8 cellular contexts compared by ENCODE assay signal in genomic region chr3:118772036-118773030, GRCh38.
DNase-seq lines count a peak whose midpoint lies in the region; ATAC-seq lines count a peak whose summit lies in the region.

No MANE protein-coding gene starts in this region.

- H3K4me3 Mint-ChIP-seq in activated T-helper 2 cell treated with anti-CD3 and anti-CD28 coated beads, Interferon-gamma antibody, Interleukin-2, Interleukin-4, amounts not matched to agents 10 μg/mL and 5 μg/mL and 100 μg/mL, durations not matched to agents 14 hours and 24 hours and 36 hours (ENCODE audit: low read depth), result no peak overlapping the region

- intact Hi-C loops in activated T-helper 2 cell treated with anti-CD3 and anti-CD28 coated beads, Interferon-gamma antibody, Interleukin-2, Interleukin-4, amounts not matched to agents 10 μg/mL and 5 μg/mL and 100 μg/mL, durations not matched to agents 14 hours and 24 hours and 36 hours (cut with micrococcal nuclease), result no loop called here

- DNase-seq in stimulated activated CD4-positive, alpha-beta T cell treated with anti-CD3 and anti-CD28 coated beads, Interleukin-1b, Interleukin-23, amount 100 ng/mL, for 48 hours, result peak; percentile 2
- DNase-seq in stimulated activated CD4-positive, alpha-beta T cell treated with anti-CD3 and anti-CD28 coated beads, Interleukin-4, amount 100 ng/mL, for 1 hour, result no peak
- DNase-seq in SKM-1 treated with dmso at 0.1 percent for 144 hours (lab: John Stamatoyannopoulos, UW; ENCODE audit: unreplicated experiment), result peak; percentile 95
- DNase-seq in NCI-H1105 treated with DMSO at 0.1 percent for 48 hours (lab: John Stamatoyannopoulos, UW), result no peak
- DNase-seq in activated T-helper 2 cell treated with anti-CD3 and anti-CD28 coated beads, Interferon-gamma antibody, Interleukin-2, Interleukin-4, amounts not matched to agents 10 μg/mL and 5 μg/mL and 100 μg/mL, durations not matched to agents 14 hours and 24 hours and 36 hours (ENCODE audit: low spot score), result no peak
- no peak for DNase-seq in stimulated activated CD4-positive, alpha-beta T cell treated with anti-CD3 and anti-CD28 coated beads, Interleukin-4, amount 100 ng/mL, for 24 hours
- no peak for DNase-seq in T-helper 9 cell

- H3K27me3 Mint-ChIP-seq in activated T-helper 2 cell treated with anti-CD3 and anti-CD28 coated beads, Interferon-gamma antibody, Interleukin-2, Interleukin-4, amounts not matched to agents 10 μg/mL and 5 μg/mL and 100 μg/mL, durations not matched to agents 14 hours and 24 hours and 36 hours (ENCODE audit: low read depth), result no peaks in the 10 kb centered on the region

- H3K27ac Mint-ChIP-seq in activated T-helper 2 cell treated with anti-CD3 and anti-CD28 coated beads, Interferon-gamma antibody, Interleukin-2, Interleukin-4, amounts not matched to agents 10 μg/mL and 5 μg/mL and 100 μg/mL, durations not matched to agents 14 hours and 24 hours and 36 hours, result no peak overlapping the region

- no peaks in the 10 kb centered on the region for H3K36me3 Mint-ChIP-seq in activated T-helper 2 cell treated with anti-CD3 and anti-CD28 coated beads, Interferon-gamma antibody, Interleukin-2, Interleukin-4, amounts not matched to agents 10 μg/mL and 5 μg/mL and 100 μg/mL, durations not matched to agents 14 hours and 24 hours and 36 hours (ENCODE audit: low read depth)

- H3K4me1 Mint-ChIP-seq in activated T-helper 2 cell treated with anti-CD3 and anti-CD28 coated beads, Interferon-gamma antibody, Interleukin-2, Interleukin-4, amounts not matched to agents 10 μg/mL and 5 μg/mL and 100 μg/mL, durations not matched to agents 14 hours and 24 hours and 36 hours (ENCODE audit: low read depth), result peaks cover 6% of the 10 kb centered on the region

- peak; percentile 97 for ATAC-seq in HG03108 (IDR thresholded peaks at IDR 0.05; ENCODE audit: unreplicated experiment)

- H3K9me3 Mint-ChIP-seq in activated T-helper 2 cell treated with anti-CD3 and anti-CD28 coated beads, Interferon-gamma antibody, Interleukin-2, Interleukin-4, amounts not matched to agents 10 μg/mL and 5 μg/mL and 100 μg/mL, durations not matched to agents 14 hours and 24 hours and 36 hours, result no peaks in the 10 kb centered on the region

Comparison
In these comparisons a context has a peak if more than half of its experiments do, and no peak if none do; other contexts are left out.
1. DNase-seq: peak in stimulated activated CD4-positive, alpha-beta T cell treated with anti-CD3 and anti-CD28 coated beads, Interleukin-1b, Interleukin-23, amount 100 ng/mL, for 48 hours (single experiment) and SKM-1 treated with dmso at 0.1 percent for 144 hours (single experiment); none in stimulated activated CD4-positive, alpha-beta T cell treated with anti-CD3 and anti-CD28 coated beads, Interleukin-4, amount 100 ng/mL, for 1 hour (single experiment), NCI-H1105 treated with DMSO at 0.1 percent for 48 hours (single experiment), activated T-helper 2 cell treated with anti-CD3 and anti-CD28 coated beads, Interferon-gamma antibody, Interleukin-2, Interleukin-4, amounts not matched to agents 10 μg/mL and 5 μg/mL and 100 μg/mL, durations not matched to agents 14 hours and 24 hours and 36 hours (single experiment), stimulated activated CD4-positive, alpha-beta T cell treated with anti-CD3 and anti-CD28 coated beads, Interleukin-4, amount 100 ng/mL, for 24 hours (single experiment) and T-helper 9 cell (single experiment).